8 cellular contexts compared by ENCODE assay signal in genomic region chr6:43172127-43173007, GRCh38. TPM values are rescaled to one million over a fixed set of nuclear protein-coding genes. Genes with fewer than 3 reads are reported as not detected.
DNase-seq lines count a peak whose midpoint lies in the region; ATAC-seq, FAIRE-seq and TF ChIP-seq lines count a peak whose summit lies in the region.

No MANE protein-coding gene starts in this region.

- no TSS peak for BruUV-seq in HepG2 (replicated peaks; lab: Mats Ljungman, UMichigan)

- peaks cover 37% of the 10 kb centered on the region for H3K4me1 ChIP-seq in HepG2 (ENCODE audit: insufficient read depth, low read length)

- no peaks in the 10 kb centered on the region for H3K9me3 Mint-ChIP-seq in WTC11

- no peaks in the 10 kb centered on the region; a peak in 1 of 5 replicates for H3K27me3 ChIP-seq in HepG2 (ENCODE audit: control insufficient read depth in 1 of 2, insufficient read depth in 2 of 2, low read length in 2 of 2)

- peak overlapping the region; percentile 94 for H3K4me3 Mint-ChIP-seq in WTC11

- peak overlapping the region; percentile 38; the same call in 1 of the 2 replicates for H3K27ac Mint-ChIP-seq in WTC11

- CTCF ChIA-PET in WTC11 (lab: Charles Lee) (interaction anchor here (0.6 to 2.2 kb wide), 6 partner anchors 8 to 261 kb away, joined by 3 to 6 read pairs (median 5); partner anchors contain the start of genes CUL9 and DNPH1), HepG2 (lab: Yijun Ruan, JAX; ENCODE audit: low intra/inter-chr PET ratio, low total read pairs) (no interaction called here)

- peaks cover 12% of the 10 kb centered on the region for H3K27me3 Mint-ChIP-seq in WTC11 (ENCODE audit: low read depth)

- H3K9me3 ChIP-seq in HepG2 (ENCODE audit: low read length), result no peaks in the 10 kb centered on the region

- FAIRE-seq in HepG2 (lab: Jason Lieb, UNC), result no peak

- ATAC-seq in WTC11 (no peak), HepG2 (no peak), GM19328 (IDR thresholded peaks at IDR 0.05; ENCODE audit: unreplicated experiment) (no peak), GM21737 (IDR thresholded peaks at IDR 0.05; ENCODE audit: unreplicated experiment) (no peak)

- H3K79me2 ChIP-seq in HepG2 (ENCODE audit: insufficient read depth, low read length), result peaks cover 36% of the 10 kb centered on the region

- H3K27ac ChIP-seq in HepG2 (ENCODE audit: extremely low read length, insufficient read depth, low read length), result peak overlapping the region; percentile 79

- POLR2A ChIA-PET in WTC11 (lab: Charles Lee) (interaction anchor here (2.8 to 4.1 kb wide), 3 partner anchors 8 to 119 kb away, joined by 8 to 29 read pairs (median 13); partner anchors contain the start of genes CUL7, CUL9 and PTK7), HepG2 (lab: Yijun Ruan, JAX) (interaction anchor here (1.1 to 2.7 kb wide), 8 partner anchors 10 to 390 kb away, joined by 3 to 11 read pairs (median 7); partner anchors contain the start of genes ABCC10, CUL7, CUL9 and KLC4)

- no peak for TF ChIP-seq RAD21 in HepG2 (CRISPR knock-in tag; IDR thresholded peaks at IDR 0.05)

- H3K4me2 ChIP-seq in HepG2 (ENCODE audit: low read depth, low read length), result peak overlapping the region; percentile 95

- intact Hi-C loops in HepG2 (cut with micrococcal nuclease; ENCODE audit: unreplicated experiment), result loop anchor here (5.0 kb wide), 1 partner anchor 455 kb away; the partner anchor contains the start of gene GTPBP2

- H3K9ac ChIP-seq in HepG2 (ENCODE audit: insufficient read depth, low read depth, low read length), result peak overlapping the region; percentile 96

- 3% methylated on average over 43 of the region's 43 CpGs for WGBS in HepG2 (ENCODE audit: low lambda C conversion rate)

- TF ChIP-seq EP300 in HepG2 (IDR thresholded peaks at IDR 0.05; ENCODE audit: low read depth in 2 of 2, low read length in 2 of 2) (no peak), HepG2 (CRISPR knock-in tag; IDR thresholded peaks at IDR 0.05; ENCODE audit: borderline replicate concordance) (no peak)

- 0 out of 4 replicates have a peak, but pooled peaks of 1 of the 2 experiments have one; percentile 18 for TF ChIP-seq POLR2A in HepG2 (IDR thresholded peaks at IDR 0.05; ENCODE audit: insufficient read depth in 1 of 2, low read depth in 2 of 2, low read length in 2 of 2)

- no peak for TF ChIP-seq CTCF in LNCaP clone FGC (IDR thresholded peaks at IDR 0.05; ENCODE audit: control insufficient read depth, extremely low read depth, insufficient read depth)
- no peak for TF ChIP-seq CTCF in WTC11 (IDR thresholded peaks at IDR 0.05)
- TF ChIP-seq CTCF in HepG2 (CRISPR knock-in tag; IDR thresholded peaks at IDR 0.05), result no peak

- in situ Hi-C loops in HepG2 (cut with HindIII; ENCODE audit: extremely low pct_ligation_motif_present, low pct_unique_long_range_greater_than_20kb), result no loop called here

- peaks cover 12 to 24% of the 10 kb centered on the region in 2 experiments for H3K36me3 ChIP-seq in HepG2 (replicated peaks in 1 of 2; ENCODE audit: control insufficient read depth in 1 of 2, insufficient read depth in 2 of 2, low read length in 2 of 2)

- H3K4me3 ChIP-seq in LNCaP clone FGC (ENCODE audit: low read depth, low read length), result peak overlapping the region; percentile 79
- peak overlapping the region; percentile 95 to 97 (median 95) for H3K4me3 ChIP-seq in HepG2 (replicated peaks in 1 of 3; ENCODE audit: insufficient read depth in 1 of 3, low read depth in 2 of 3, low read length in 3 of 3)

- DNase-seq in DMS53 (lab: John Stamatoyannopoulos, UW) (peak; percentile 77), LNCaP clone FGC (ENCODE audit: low read depth) (no peak), WTC11 (ENCODE audit: low spot score) (peak; percentile 48), cerebellum (ENCODE audit: low spot score) (peak; percentile 41), HepG2 (ENCODE audit: low spot score) (peak; percentile 29)
- peak; percentile 62 to 63 for DNase-seq in stimulated activated CD4-positive, alpha-beta T cell treated with anti-CD3 and anti-CD28 coated beads, Interleukin-2, amount 100 ng/mL, for 24 hours

- H4K20me1 ChIP-seq in HepG2 (ENCODE audit: insufficient read depth, low read length), result peaks cover 32% of the 10 kb centered on the region

- H2AFZ ChIP-seq in HepG2 (ENCODE audit: low read length), result no peak overlapping the region

- peaks cover 20% of the 10 kb centered on the region for H3K36me3 Mint-ChIP-seq in WTC11

- H3K4me1 Mint-ChIP-seq in WTC11, result peaks cover 33% of the 10 kb centered on the region

RNA-seq across cellular contexts. Expression of gene SRF, which starts 1.3 kb away (rescaled TPM):
- total RNA-seq in WTC11 (2021) (43.9 to 46.2 TPM (median 45.3 TPM) in 3 replicates), cerebellum (8.2 TPM), HepG2 (2016; rRNA removed; fragmentation: Illumina TruSeq; extraction: Trizol) (21.0 and 25.5 TPM in 2 replicates)
- 4.5 and 4.8 TPM in 2 replicates for total RNA-seq in HepG2 (2016; cell fraction: cytosol; rRNA removed; fragmentation: Illumina TruSeq; extraction: Trizol; ENCODE audit: low read depth)
- total RNA-seq in HepG2 (2016; cell fraction: insoluble cytoplasmic fraction; rRNA removed; fragmentation: Illumina TruSeq; extraction: Trizol), result 19.0 and 26.0 TPM in 2 replicates
- 20.6 and 21.0 TPM in 2 replicates for total RNA-seq in HepG2 (2016; cell fraction: membrane; rRNA removed; fragmentation: Illumina TruSeq; extraction: Trizol)
- total RNA-seq in HepG2 (2016; cell fraction: nucleus; rRNA removed; fragmentation: Illumina TruSeq; extraction: Trizol), result 15.5 and 17.7 TPM in 2 replicates
- 44.1 and 45.7 TPM in 2 replicates for polyA plus RNA-seq in HepG2 (2011; rRNA removed)
- 30.8 and 42.8 TPM in 2 replicates for polyA plus RNA-seq in HepG2 (2011; cell fraction: cytosol; rRNA removed)
- 50.7 and 72.8 TPM in 2 replicates for polyA plus RNA-seq in HepG2 (2011; cell fraction: nucleus; rRNA removed)
- 18.6 and 23.1 TPM in 2 replicates for polyA plus RNA-seq in HepG2 (2012)
- 5.2 and 5.4 TPM in 2 replicates for polyA plus RNA-seq in HepG2 (2016; cell fraction: cytosol; fragmentation: Illumina TruSeq; extraction: Trizol; ENCODE audit: low read depth)
- 26.4 and 31.7 TPM in 2 replicates for polyA plus RNA-seq in HepG2 (2016; cell fraction: insoluble cytoplasmic fraction; fragmentation: Illumina TruSeq; extraction: Trizol; ENCODE audit: low read depth)
- polyA plus RNA-seq in HepG2 (2016; cell fraction: membrane; fragmentation: Illumina TruSeq; extraction: Trizol; ENCODE audit: low read depth), result 19.0 and 19.4 TPM in 2 replicates
- 33.8 and 35.3 TPM in 2 replicates for polyA plus RNA-seq in HepG2 (2016; cell fraction: nucleus; fragmentation: Illumina TruSeq; extraction: Trizol; ENCODE audit: insufficient read depth, low read depth)
- polyA minus RNA-seq in HepG2 (2011; rRNA and poly(A)+ RNA removed; ENCODE audit: low replicate concordance), result 59.4 and 75.9 TPM in 2 replicates
- polyA minus RNA-seq in HepG2 (2011; cell fraction: cytosol; rRNA and poly(A)+ RNA removed), result 19.9 and 20.3 TPM in 2 replicates
- 20.2 and 21.3 TPM in 2 replicates for polyA minus RNA-seq in HepG2 (2011; cell fraction: nucleus; rRNA and poly(A)+ RNA removed)

RNA-seq across cellular contexts. Expression of gene CUL9, which starts 9.6 kb away (rescaled TPM):
- total RNA-seq in WTC11 (2021) (15.2 to 20.5 TPM (median 19.2 TPM) in 3 replicates), cerebellum (37.3 TPM), HepG2 (2016; rRNA removed; fragmentation: Illumina TruSeq; extraction: Trizol) (10.5 and 11.4 TPM in 2 replicates)
- total RNA-seq in HepG2 (2016; cell fraction: cytosol; rRNA removed; fragmentation: Illumina TruSeq; extraction: Trizol; ENCODE audit: low read depth), result 2.5 and 3.7 TPM in 2 replicates
- 8.8 and 14.5 TPM in 2 replicates for total RNA-seq in HepG2 (2016; cell fraction: insoluble cytoplasmic fraction; rRNA removed; fragmentation: Illumina TruSeq; extraction: Trizol)
- total RNA-seq in HepG2 (2016; cell fraction: membrane; rRNA removed; fragmentation: Illumina TruSeq; extraction: Trizol), result 3.3 and 4.2 TPM in 2 replicates
- total RNA-seq in HepG2 (2016; cell fraction: nucleus; rRNA removed; fragmentation: Illumina TruSeq; extraction: Trizol), result 18.4 and 18.7 TPM in 2 replicates
- polyA plus RNA-seq in HepG2 (2011; rRNA removed), result 13.7 and 15.3 TPM in 2 replicates
- polyA plus RNA-seq in HepG2 (2011; cell fraction: cytosol; rRNA removed), result 4.9 and 5.0 TPM in 2 replicates
- polyA plus RNA-seq in HepG2 (2011; cell fraction: nucleus; rRNA removed), result 123 and 139 TPM in 2 replicates
- polyA plus RNA-seq in HepG2 (2012), result 9.9 and 12.7 TPM in 2 replicates
- polyA plus RNA-seq in HepG2 (2016; cell fraction: cytosol; fragmentation: Illumina TruSeq; extraction: Trizol; ENCODE audit: low read depth), result 1.2 and 1.5 TPM in 2 replicates
- 6.8 and 7.5 TPM in 2 replicates for polyA plus RNA-seq in HepG2 (2016; cell fraction: insoluble cytoplasmic fraction; fragmentation: Illumina TruSeq; extraction: Trizol; ENCODE audit: low read depth)
- polyA plus RNA-seq in HepG2 (2016; cell fraction: membrane; fragmentation: Illumina TruSeq; extraction: Trizol; ENCODE audit: low read depth), result 1.9 and 2.7 TPM in 2 replicates
- 44.2 and 47.7 TPM in 2 replicates for polyA plus RNA-seq in HepG2 (2016; cell fraction: nucleus; fragmentation: Illumina TruSeq; extraction: Trizol; ENCODE audit: insufficient read depth, low read depth)
- polyA minus RNA-seq in HepG2 (2011; rRNA and poly(A)+ RNA removed; ENCODE audit: low replicate concordance), result 19.3 and 22.3 TPM in 2 replicates
- polyA minus RNA-seq in HepG2 (2011; cell fraction: cytosol; rRNA and poly(A)+ RNA removed), result 4.7 and 5.5 TPM in 2 replicates
- 30.8 and 32.9 TPM in 2 replicates for polyA minus RNA-seq in HepG2 (2011; cell fraction: nucleus; rRNA and poly(A)+ RNA removed)

RNA-seq across cellular contexts. Expression of gene DNPH1, which starts 56.9 kb away (rescaled TPM):
- total RNA-seq in WTC11 (2021), result 48.4 to 56.4 TPM (median 55.4 TPM) in 3 replicates
- total RNA-seq in cerebellum, result 11.8 TPM
- 75.0 and 75.1 TPM in 2 replicates for total RNA-seq in HepG2 (2016; rRNA removed; fragmentation: Illumina TruSeq; extraction: Trizol)
- 50.9 and 56.3 TPM in 2 replicates for total RNA-seq in HepG2 (2016; cell fraction: cytosol; rRNA removed; fragmentation: Illumina TruSeq; extraction: Trizol; ENCODE audit: low read depth)
- 75.1 and 81.5 TPM in 2 replicates for total RNA-seq in HepG2 (2016; cell fraction: insoluble cytoplasmic fraction; rRNA removed; fragmentation: Illumina TruSeq; extraction: Trizol)
- 52.3 and 60.5 TPM in 2 replicates for total RNA-seq in HepG2 (2016; cell fraction: membrane; rRNA removed; fragmentation: Illumina TruSeq; extraction: Trizol)
- total RNA-seq in HepG2 (2016; cell fraction: nucleus; rRNA removed; fragmentation: Illumina TruSeq; extraction: Trizol), result 31.4 and 33.7 TPM in 2 replicates
- 56.5 and 65.8 TPM in 2 replicates for polyA plus RNA-seq in HepG2 (2011; rRNA removed)
- polyA plus RNA-seq in HepG2 (2011; cell fraction: cytosol; rRNA removed), result 106 and 143 TPM in 2 replicates
- polyA plus RNA-seq in HepG2 (2011; cell fraction: nucleus; rRNA removed), result 62.4 and 67.4 TPM in 2 replicates
- polyA plus RNA-seq in HepG2 (2012), result 43.1 and 47.9 TPM in 2 replicates
- polyA plus RNA-seq in HepG2 (2016; cell fraction: cytosol; fragmentation: Illumina TruSeq; extraction: Trizol; ENCODE audit: low read depth), result 62.6 and 68.8 TPM in 2 replicates
- 76.7 and 82.8 TPM in 2 replicates for polyA plus RNA-seq in HepG2 (2016; cell fraction: insoluble cytoplasmic fraction; fragmentation: Illumina TruSeq; extraction: Trizol; ENCODE audit: low read depth)
- polyA plus RNA-seq in HepG2 (2016; cell fraction: membrane; fragmentation: Illumina TruSeq; extraction: Trizol; ENCODE audit: low read depth), result 47.1 and 47.7 TPM in 2 replicates
- 66.2 and 72.5 TPM in 2 replicates for polyA plus RNA-seq in HepG2 (2016; cell fraction: nucleus; fragmentation: Illumina TruSeq; extraction: Trizol; ENCODE audit: insufficient read depth, low read depth)
- polyA minus RNA-seq in HepG2 (2011; rRNA and poly(A)+ RNA removed; ENCODE audit: low replicate concordance), result 38.8 and 62.4 TPM in 2 replicates
- 10.5 and 15.4 TPM in 2 replicates for polyA minus RNA-seq in HepG2 (2011; cell fraction: cytosol; rRNA and poly(A)+ RNA removed)
- 15.3 and 16.7 TPM in 2 replicates for polyA minus RNA-seq in HepG2 (2011; cell fraction: nucleus; rRNA and poly(A)+ RNA removed)
